In genomic region chr17:66129759-66130158, GRCh38 we compare ENCODE assay signal across 25 cellular contexts.
"Had no signal": no experiment of that assay in that cellular context is flagged by ENCODE, and none has a peak within 500 bp of the region (broad histone marks: within the 10 kb centered on the region; RNA-seq: fewer than 3 reads in every experiment).

No MANE protein-coding gene starts in this region.

- H3K27ac ChIP-seq: coronary artery, dorsolateral prefrontal cortex, esophagus muscularis mucosa, foreskin keratinocyte, gastroesophageal sphincter, heart left ventricle, hepatocyte, left lung, lower lobe of right lung had no signal

- H3K27me3 ChIP-seq: dorsolateral prefrontal cortex, esophagus muscularis mucosa, gastroesophageal sphincter, heart left ventricle, hepatocyte, left lung had no signal

- H3K36me3 ChIP-seq: left lung, lower lobe of right lung had no signal

- H3K9me3 ChIP-seq: esophagus muscularis mucosa, gastroesophageal sphincter, heart left ventricle, left lung, lower lobe of right lung, mucosa of descending colon had no signal

- H2AFZ ChIP-seq: hepatocyte had no signal

- H3K79me2 ChIP-seq: hepatocyte had no signal

- ATAC-seq: foreskin keratinocyte, gastroesophageal sphincter, heart left ventricle, left colon, left lung, left ventricle myocardium superior, lower lobe of right lung, mucosa of descending colon had no signal

- FAIRE-seq: colon, endothelial cell of umbilical vein, frontal cortex, kidney had no signal

- H3K4me3 ChIP-seq: coronary artery, dorsolateral prefrontal cortex, esophagus muscularis mucosa, gastroesophageal sphincter, heart left ventricle, hepatocyte, left lung, lower lobe of right lung, mucosa of descending colon had no signal

- H3K4me1 ChIP-seq: esophagus muscularis mucosa, foreskin keratinocyte, gastroesophageal sphincter, heart left ventricle, left lung, lower lobe of right lung had no signal

- DNase-seq: dermis blood vessel endothelial cell; dorsolateral prefrontal cortex; effector CD4-positive, alpha-beta T cell; effector memory CD4-positive, alpha-beta T cell; foreskin keratinocyte; heart left ventricle; hypothalamus; immature natural killer cell; islet precursor cell; kidney; kidney glomerular epithelial cell; left colon; left lung; left ventricle myocardium superior; lower lobe of right lung; mesenchymal stem cell; mucosa of descending colon; naive B cell had no signal

- H3K4me2 ChIP-seq: hepatocyte had no signal
